21 cellular contexts compared by ENCODE assay signal in the genomic region with DNA sequence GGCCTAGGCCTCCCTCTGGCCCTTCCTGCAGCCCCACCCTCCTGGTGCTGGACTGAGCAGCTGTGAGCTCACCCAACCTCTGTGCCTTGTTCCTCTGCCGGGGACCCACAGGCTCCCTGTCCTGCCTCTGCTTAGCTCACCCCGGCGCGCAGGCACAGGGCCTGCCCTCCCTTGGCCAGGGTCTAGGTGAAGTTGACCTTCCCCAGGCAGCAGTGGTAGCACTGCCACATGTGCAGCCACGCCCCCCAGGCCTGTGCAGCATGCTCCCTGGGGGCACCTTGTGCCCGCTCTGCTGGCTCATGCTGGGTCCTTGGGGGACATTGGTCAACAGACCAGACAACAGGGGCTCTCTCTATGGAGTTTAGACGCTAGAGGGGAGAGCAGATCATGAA. TPM values are rescaled to one million over a fixed set of nuclear protein-coding genes. Genes with fewer than 3 reads are reported as not detected.
"Had no signal": no experiment of that assay in that cellular context is flagged by ENCODE, and none has a peak within 500 bp of the region (broad histone marks: within the 10 kb centered on the region; RNA-seq: fewer than 3 reads in every experiment).

No MANE protein-coding gene starts in this region.

- H3K4me3 ChIP-seq: adrenal gland, ascending aorta, colonic mucosa, dorsolateral prefrontal cortex, esophagus squamous epithelium, gastroesophageal sphincter, heart left ventricle, transverse colon, uterus had no signal

- H3K27me3 ChIP-seq: adrenal gland, ascending aorta, colonic mucosa, dorsolateral prefrontal cortex, esophagus squamous epithelium, gastroesophageal sphincter, heart left ventricle, transverse colon, uterus had no signal

- ATAC-seq: activated CD4-positive, CD25-positive, alpha-beta regulatory T cell treated with anti-CD3 and anti-CD28 coated beads, Interleukin-2, amount 50 U/mL, for 24 hours; gastroesophageal sphincter; stimulated activated naive B cell treated with anti-CD40 and anti-IgM and Interleukin-4, amounts not matched to agents 10 μg/mL and 1 μg/mL and 100 μg/mL, for 72 hours had no signal

- H3K36me3 ChIP-seq: adrenal gland, ascending aorta, colonic mucosa, gastroesophageal sphincter, transverse colon, uterus had no signal

- H3K4me1 ChIP-seq: adrenal gland, ascending aorta, colonic mucosa, gastroesophageal sphincter, heart left ventricle, transverse colon, uterus had no signal

- FAIRE-seq: islet of Langerhans had no signal

- H3K9me3 ChIP-seq: adrenal gland, ascending aorta, colonic mucosa, esophagus squamous epithelium, gastroesophageal sphincter, heart left ventricle, transverse colon, uterus had no signal

- H3K27ac ChIP-seq: adrenal gland, ascending aorta, colonic mucosa, dorsolateral prefrontal cortex, esophagus squamous epithelium, gastroesophageal sphincter, heart left ventricle, transverse colon, uterus had no signal

- DNase-seq: activated CD4-positive, alpha-beta memory T cell treated with anti-CD3 and anti-CD28 coated beads, Interleukin-2, amount 10 ng/mL, durations not matched to agents 7 days and 5 days; activated CD4-positive, alpha-beta T cell treated with anti-CD3 and anti-CD28 coated beads, Interleukin-2, amount 10 ng/mL, durations not matched to agents 24 days and 14 days; activated gamma-delta T cell treated with Interleukin-2 at 50 U/mL for 16 hours; colonic mucosa; dorsolateral prefrontal cortex; esophagus squamous epithelium; heart left ventricle; left cardiac atrium; nephron progenitor cell; occipital lobe; posterior cingulate gyrus; stimulated activated CD4-positive, alpha-beta T cell treated with anti-CD3 and anti-CD28 coated beads, Interleukin-2, amount 100 ng/mL, for 48 hours; stimulated activated CD8-positive, alpha-beta memory T cell treated with anti-CD3 and anti-CD28 coated beads, Interleukin-4, amount 100 ng/mL, for 48 hours; stimulated activated naive B cell treated with anti-CD40 and anti-IgM and Interleukin-4, amounts not matched to agents 10 μg/mL and 1 μg/mL and 100 μg/mL, for 72 hours; transverse colon; uterus had no signal

RNA-seq across cellular contexts. Expression of a gene that starts 18.1 kb away (rescaled TPM):
- total RNA-seq: ascending aorta had no signal

RNA-seq across cellular contexts. Expression of a gene that starts 60.0 kb away (rescaled TPM):
- total RNA-seq: ascending aorta had no signal
